Comparison of ENCODE assay signal across 29 cellular contexts in genomic region chr13:98403076-98403475, GRCh38.
"Had no signal": no experiment of that assay in that cellular context is flagged by ENCODE, and none has a peak within 500 bp of the region (broad histone marks: within the 10 kb centered on the region; RNA-seq: fewer than 3 reads in every experiment).

No MANE protein-coding gene starts in this region.

- DNase-seq: stimulated activated CD4-positive, alpha-beta T cell treated with anti-CD3 and anti-CD28 coated beads, Interleukin-2, amount 100 ng/mL, for 48 hours; stimulated activated CD4-positive, alpha-beta T cell treated with anti-CD3 and anti-CD28 coated beads, Interleukin-4, amount 100 ng/mL, for 1 hour; stimulated activated CD4-positive, alpha-beta T cell treated with anti-CD3 and anti-CD28 coated beads, Interleukin-4, amount 100 ng/mL, for 24 hours; stimulated activated CD4-positive, alpha-beta T cell treated with anti-CD3 and anti-CD28 coated beads, Interleukin-4, amount 100 ng/mL, for 4 hours; stimulated activated CD8-positive, alpha-beta memory T cell treated with anti-CD3 and anti-CD28 coated beads, Interleukin-4, amount 100 ng/mL, for 48 hours; stimulated activated naive B cell treated with anti-CD40 and anti-IgM and Interleukin-4, amounts not matched to agents 10 μg/mL and 1 μg/mL and 100 μg/mL, for 72 hours; stimulated activated naive CD4-positive, alpha-beta T cell; stimulated activated naive CD4-positive, alpha-beta T cell treated with Interleukin-2 at 50 U/mL for 16 hours; stimulated activated naive CD8-positive, alpha-beta T cell treated with anti-CD3 and anti-CD28 coated beads, Interleukin-15, amount 100 ng/mL, for 72 hours; stimulated activated naive CD8-positive, alpha-beta T cell treated with anti-CD3 and anti-CD28 coated beads, Interleukin-15, Interleukin-2, amounts not matched to agents 100 U/mL and 50 U/mL, for 24 hours; stomach; substantia nigra; testis; thyroid gland; tibial artery; transverse colon; trophoblast cell; upper lobe of left lung; upper lobe of right lung; uterus had no signal

- H3K4me1 ChIP-seq: testis, tibial artery, tibial nerve, upper lobe of right lung, uterus had no signal

- H3K27ac Mint-ChIP-seq: stimulated activated effector memory CD8-positive, alpha-beta T cell treated with anti-CD3 and anti-CD28 coated beads, Interleukin-12 subunit alpha, Interleukin-12 subunit beta, amount 100 ng/mL, for 72 hours; stimulated activated memory B cell treated with anti-CD40 and anti-IgM and Interleukin-4, amounts not matched to agents 10 μg/mL and 1 μg/mL and 100 μg/mL, for 72 hours; stimulated activated naive B cell treated with anti-CD40 and anti-IgM and Interleukin-4, amounts not matched to agents 10 μg/mL and 1 μg/mL and 100 μg/mL, for 72 hours; stimulated activated naive CD8-positive, alpha-beta T cell treated with anti-CD3 and anti-CD28 coated beads, Interleukin-15, amount 100 ng/mL, for 72 hours; stimulated activated naive CD8-positive, alpha-beta T cell treated with anti-CD3 and anti-CD28 coated beads, Interleukin-15, Interleukin-2, amounts not matched to agents 100 ng/mL and 50 ng/mL, for 24 hours; type B pancreatic cell had no signal

- H3K9me3 ChIP-seq: stomach, suprapubic skin, testis, thoracic aorta, thyroid gland, tibial artery, tibial nerve, transverse colon, upper lobe of left lung, upper lobe of right lung, uterus, vagina had no signal

- FAIRE-seq: urothelium cell line had no signal

- H3K27me3 ChIP-seq: stomach, suprapubic skin, testis, thyroid gland, tibial artery, tibial nerve, transverse colon, upper lobe of left lung, upper lobe of right lung, uterus, vagina had no signal

- H3K9me3 Mint-ChIP-seq: stimulated activated effector memory CD8-positive, alpha-beta T cell treated with anti-CD3 and anti-CD28 coated beads, Interleukin-12 subunit alpha, Interleukin-12 subunit beta, amount 100 ng/mL, for 72 hours; stimulated activated memory B cell treated with anti-CD40 and anti-IgM and Interleukin-4, amounts not matched to agents 10 μg/mL and 1 μg/mL and 100 μg/mL, for 72 hours; stimulated activated naive B cell treated with anti-CD40 and anti-IgM and Interleukin-4, amounts not matched to agents 10 μg/mL and 1 μg/mL and 100 μg/mL, for 72 hours; stimulated activated naive CD8-positive, alpha-beta T cell treated with anti-CD3 and anti-CD28 coated beads, Interleukin-15, amount 100 ng/mL, for 72 hours; stimulated activated naive CD8-positive, alpha-beta T cell treated with anti-CD3 and anti-CD28 coated beads, Interleukin-15, Interleukin-2, amounts not matched to agents 100 ng/mL and 50 ng/mL, for 24 hours; type B pancreatic cell had no signal

- H3K27me3 Mint-ChIP-seq: stimulated activated naive CD8-positive, alpha-beta T cell treated with anti-CD3 and anti-CD28 coated beads, Interleukin-15, amount 100 ng/mL, for 72 hours; stimulated activated naive CD8-positive, alpha-beta T cell treated with anti-CD3 and anti-CD28 coated beads, Interleukin-15, Interleukin-2, amounts not matched to agents 100 ng/mL and 50 ng/mL, for 24 hours; type B pancreatic cell had no signal

- H3K4me1 Mint-ChIP-seq: stimulated activated effector memory CD8-positive, alpha-beta T cell treated with anti-CD3 and anti-CD28 coated beads, Interleukin-12 subunit alpha, Interleukin-12 subunit beta, amount 100 ng/mL, for 72 hours; stimulated activated memory B cell treated with anti-CD40 and anti-IgM and Interleukin-4, amounts not matched to agents 10 μg/mL and 1 μg/mL and 100 μg/mL, for 72 hours; stimulated activated naive B cell treated with anti-CD40 and anti-IgM and Interleukin-4, amounts not matched to agents 10 μg/mL and 1 μg/mL and 100 μg/mL, for 72 hours; stimulated activated naive CD8-positive, alpha-beta T cell treated with anti-CD3 and anti-CD28 coated beads, Interleukin-15, amount 100 ng/mL, for 72 hours had no signal

- H3K36me3 Mint-ChIP-seq: stimulated activated effector memory CD8-positive, alpha-beta T cell treated with anti-CD3 and anti-CD28 coated beads, Interleukin-12 subunit alpha, Interleukin-12 subunit beta, amount 100 ng/mL, for 72 hours; stimulated activated memory B cell treated with anti-CD40 and anti-IgM and Interleukin-4, amounts not matched to agents 10 μg/mL and 1 μg/mL and 100 μg/mL, for 72 hours; stimulated activated naive B cell treated with anti-CD40 and anti-IgM and Interleukin-4, amounts not matched to agents 10 μg/mL and 1 μg/mL and 100 μg/mL, for 72 hours had no signal

- H3K36me3 ChIP-seq: suprapubic skin, thoracic aorta, thyroid gland, tibial nerve, transverse colon, upper lobe of right lung, uterus, vagina had no signal

- H3K27ac ChIP-seq: suprapubic skin, testis, thoracic aorta, thyroid gland, tibial artery, tibial nerve, transverse colon, upper lobe of left lung, upper lobe of right lung, uterus, vagina had no signal

- H3K4me3 Mint-ChIP-seq: stimulated activated effector memory CD8-positive, alpha-beta T cell treated with anti-CD3 and anti-CD28 coated beads, Interleukin-12 subunit alpha, Interleukin-12 subunit beta, amount 100 ng/mL, for 72 hours; stimulated activated memory B cell treated with anti-CD40 and anti-IgM and Interleukin-4, amounts not matched to agents 10 μg/mL and 1 μg/mL and 100 μg/mL, for 72 hours; stimulated activated naive B cell treated with anti-CD40 and anti-IgM and Interleukin-4, amounts not matched to agents 10 μg/mL and 1 μg/mL and 100 μg/mL, for 72 hours; stimulated activated naive CD8-positive, alpha-beta T cell treated with anti-CD3 and anti-CD28 coated beads, Interleukin-15, amount 100 ng/mL, for 72 hours; stimulated activated naive CD8-positive, alpha-beta T cell treated with anti-CD3 and anti-CD28 coated beads, Interleukin-15, Interleukin-2, amounts not matched to agents 100 ng/mL and 50 ng/mL, for 24 hours; type B pancreatic cell had no signal

- H3K4me3 ChIP-seq: stomach, suprapubic skin, testis, thoracic aorta, thyroid gland, tibial artery, tibial nerve, transverse colon, upper lobe of left lung, upper lobe of right lung, uterus, vagina had no signal

- ATAC-seq: stimulated activated effector memory CD8-positive, alpha-beta T cell treated with anti-CD3 and anti-CD28 coated beads, Interleukin-12 subunit alpha, Interleukin-12 subunit beta, amount 100 ng/mL, for 72 hours; stimulated activated memory B cell treated with anti-CD40 and anti-IgM and Interleukin-4, amounts not matched to agents 10 μg/mL and 1 μg/mL and 100 μg/mL, for 72 hours; stimulated activated naive B cell treated with anti-CD40 and anti-IgM and Interleukin-4, amounts not matched to agents 10 μg/mL and 1 μg/mL and 100 μg/mL, for 72 hours; stimulated activated naive CD8-positive, alpha-beta T cell treated with anti-CD3 and anti-CD28 coated beads, Interleukin-15, amount 100 ng/mL, for 72 hours; stimulated activated naive CD8-positive, alpha-beta T cell treated with anti-CD3 and anti-CD28 coated beads, Interleukin-15, Interleukin-2, amounts not matched to agents 100 U/mL and 50 U/mL, for 24 hours; upper lobe of right lung had no signal
